ENCODE assay signal across 18 cellular contexts in genomic region chr12:61629702-61630101, GRCh38.
DNase-seq lines count a peak whose midpoint lies in the region; ATAC-seq and TF ChIP-seq lines count a peak whose summit lies in the region.
"Had no signal": no experiment of that assay in that cellular context is flagged by ENCODE, and none has a peak within 500 bp of the region (broad histone marks: within the 10 kb centered on the region; RNA-seq: fewer than 3 reads in every experiment).

No MANE protein-coding gene starts in this region.

- H3K18ac ChIP-seq in H9 (ENCODE audit: insufficient read length, low read depth, low read length), result no peak overlapping the region

- H3K36me3 Mint-ChIP-seq in GM23338 (ENCODE audit: low read depth) (peaks cover 18% of the 10 kb centered on the region; the same call in 2 of the 3 replicates), H9 (ENCODE audit: insufficient read depth in 1 of 3, low read depth in 3 of 3) (peaks cover 8 to 30% (median 19%) of the 10 kb centered on the region in 3 experiments), WTC11 (peaks cover 29% of the 10 kb centered on the region)

- H3K79me2 ChIP-seq in GM23338 (replicated peaks; ENCODE audit: insufficient read depth) (no peaks in the 10 kb centered on the region), H9 (ENCODE audit: insufficient read depth, low read length) (no peaks in the 10 kb centered on the region)

- POLR2A ChIA-PET in WTC11 (lab: Charles Lee), result no interaction called here

- H3K27ac Mint-ChIP-seq in GM23338 (no peak overlapping the region), H9 (no peak overlapping the region), WTC11 (peak overlapping the region; percentile 58)
- H3K27ac Mint-ChIP-seq: B cell; CD4-positive, alpha-beta T cell; HFFc6 had no signal

- no peaks in the 10 kb centered on the region for H3F3A ChIP-seq in GM23338 (replicated peaks; ENCODE audit: low read depth)

- H3K4me3 Mint-ChIP-seq in GM23338, result no peak overlapping the region
- no peak overlapping the region for H3K4me3 Mint-ChIP-seq in H9
- no peak overlapping the region for H3K4me3 Mint-ChIP-seq in WTC11
- H3K4me3 Mint-ChIP-seq: B cell; CD4-positive, alpha-beta T cell; HFFc6 had no signal

- no peak overlapping the region for H4K5ac ChIP-seq in H9 (ENCODE audit: insufficient read length, low read depth, low read length)

- H4K20me1 ChIP-seq in GM23338 (replicated peaks; ENCODE audit: insufficient read depth) (no peaks in the 10 kb centered on the region), H9 (ENCODE audit: control insufficient read depth, insufficient read depth, insufficient read length) (no peaks in the 10 kb centered on the region)

- no peak overlapping the region for H3T11ph ChIP-seq in H9 (ENCODE audit: low read length)

- H3K4ac ChIP-seq in H9 (ENCODE audit: low read depth, low read length), result no peak overlapping the region

- H3K9me3 Mint-ChIP-seq in GM23338 (peaks cover 20% of the 10 kb centered on the region), H9 (peaks cover 20 to 28% of the 10 kb centered on the region in 2 experiments), WTC11 (peaks cover 32% of the 10 kb centered on the region)

- H3K9ac ChIP-seq in H9 (ENCODE audit: extremely low read depth, insufficient read length, low read length), result no peak overlapping the region
- H3K9ac ChIP-seq: GM23248 had no signal

- no peak overlapping the region for H3K56ac ChIP-seq in H9 (ENCODE audit: insufficient read length, low read depth, low read length)

- no peaks in the 10 kb centered on the region for H3K9me3 ChIP-seq in H9 (ENCODE audit: control insufficient read depth, low read depth, low read length)

- no peak overlapping the region for H2BK15ac ChIP-seq in H9 (ENCODE audit: low read depth, low read length)

- H2AK5ac ChIP-seq in H9 (ENCODE audit: insufficient read length, low read length), result no peak overlapping the region

- H3K23ac ChIP-seq in H9 (ENCODE audit: insufficient read length, low read depth, low read length), result no peak overlapping the region

- WGBS in H9 (ENCODE audit: extremely low coverage, insufficient read length, low lambda C conversion rate), result no CpG with 5 or more reads among the region's 2 CpGs

- H2BK120ac ChIP-seq in H9 (ENCODE audit: low read depth, low read length, poor library complexity, severe bottlenecking), result peak overlapping the region; percentile 6

- H3K79me1 ChIP-seq in H9 (ENCODE audit: insufficient read depth, low read depth, low read length, poor library complexity, severe bottlenecking), result no peaks in the 10 kb centered on the region

- no peak overlapping the region for H3K14ac ChIP-seq in H9 (ENCODE audit: insufficient read depth, low read length)

- H3K9me2 ChIP-seq in GM23338 (ENCODE audit: insufficient read depth), result no peaks in the 10 kb centered on the region

- no peak overlapping the region for H4K8ac ChIP-seq in H9 (replicated peaks; ENCODE audit: insufficient read length, low read depth, low read length)

- no peak overlapping the region for H2BK5ac ChIP-seq in H9 (ENCODE audit: insufficient read length, low read length)

- no peaks in the 10 kb centered on the region for H3K4me1 ChIP-seq in GM23338 (ENCODE audit: insufficient read depth)
- no peaks in the 10 kb centered on the region for H3K4me1 ChIP-seq in H9 (ENCODE audit: insufficient read depth, low read length)

- no peak for TF ChIP-seq CTCF in GM23338 (conservative IDR thresholded peaks at IDR 0.05; ENCODE audit: low read depth in 2 of 2)
- TF ChIP-seq CTCF in H9 (conservative IDR thresholded peaks at IDR 0.05), result no peak
- no peak for TF ChIP-seq CTCF in WTC11 (IDR thresholded peaks at IDR 0.05)

- H2BK12ac ChIP-seq in H9 (ENCODE audit: insufficient read length, low read depth, low read length), result no peak overlapping the region

- H3K36me3 ChIP-seq in GM23338 (ENCODE audit: insufficient read depth), result no peaks in the 10 kb centered on the region

- no peak overlapping the region for H3K27ac ChIP-seq in GM23338 (ENCODE audit: low read depth)
- H3K27ac ChIP-seq in H9 (ENCODE audit: insufficient read length, low read depth, low read length), result no peak overlapping the region
- H3K27ac ChIP-seq: GM23248 had no signal

- H2AFZ ChIP-seq in GM23338, result no peak overlapping the region
- no peak overlapping the region for H2AFZ ChIP-seq in H9 (ENCODE audit: low read length)
- H2AFZ ChIP-seq: GM23248 had no signal

- no peaks in the 10 kb centered on the region for H3K27me3 ChIP-seq in GM23338 (ENCODE audit: insufficient read depth)
- H3K27me3 ChIP-seq in H9 (ENCODE audit: insufficient read depth, low read length), result no peaks in the 10 kb centered on the region

- H2BK20ac ChIP-seq in H9 (ENCODE audit: low read depth, low read length, poor library complexity, severe bottlenecking), result no peak overlapping the region

- CTCF ChIA-PET in WTC11 (lab: Charles Lee), result no interaction called here

- H3K4me3 ChIP-seq in GM23338, result no peak overlapping the region
- H3K4me3 ChIP-seq: GM12878, GM23248 had no signal

- ATAC-seq in GM23338 (peak; percentile 82), WTC11 (peak; percentile 93)
- ATAC-seq: GM12878 had no signal

- no peak overlapping the region for H4K91ac ChIP-seq in H9 (ENCODE audit: insufficient read length, low read depth, low read length)

- DNase-seq in GM23338 (ENCODE audit: low spot score) (peak; percentile 58), H9 (no peak), WTC11 (ENCODE audit: low spot score) (no peak), iPS-NIHi11 (ENCODE audit: low spot score) (peak; percentile 25), NCI-H146 (lab: John Stamatoyannopoulos, UW) (no peak), NCI-H1105 (lab: John Stamatoyannopoulos, UW) (no peak), NCI-H2029 (lab: John Stamatoyannopoulos, UW) (no peak)
- DNase-seq: C1 segment of cervical spinal cord; Calu3; CD4-positive, alpha-beta T cell; DMS 273 treated with DMSO at 0.1 percent for 48 hours; DMS79; GM23248; HCEC 1CT; HFFc6; IMR-90 had no signal

- no peak overlapping the region for H3K4me2 ChIP-seq in GM23338
- no peak overlapping the region for H3K4me2 ChIP-seq in H9 (ENCODE audit: insufficient read depth, insufficient read length, low read length)

- H3K4me1 Mint-ChIP-seq in GM23338 (peaks cover 6% of the 10 kb centered on the region; the same call in 2 of the 3 replicates), H9 (peaks cover 5 to 9% of the 10 kb centered on the region in 2 experiments), WTC11 (peaks cover 12% of the 10 kb centered on the region)
- H3K4me1 Mint-ChIP-seq: B cell had no signal

- H3K27me3 Mint-ChIP-seq in GM23338 (ENCODE audit: insufficient read depth, low read depth, poor library complexity) (peaks cover 3% of the 10 kb centered on the region), H9 (ENCODE audit: low read depth) (no peaks in the 10 kb centered on the region), WTC11 (ENCODE audit: low read depth) (no peaks in the 10 kb centered on the region)
- H3K27me3 Mint-ChIP-seq: B cell; CD4-positive, alpha-beta T cell had no signal

- no peaks in the 10 kb centered on the region for H3K23me2 ChIP-seq in H9 (ENCODE audit: insufficient read length, low read depth, low read length, poor library complexity, severe bottlenecking)

TF ChIP-seq in GM23338, 12 proteins besides CTCF, POLR2A, EP300 and RAD21 (continues in another document):
- no peak for TF ChIP-seq REST (IDR thresholded peaks at IDR 0.05; ENCODE audit: unreplicated experiment)

TF ChIP-seq in WTC11, 78 proteins besides CTCF, POLR2A, EP300 and RAD21 (continues in another document):
- TF ChIP-seq FOXP4 (CRISPR knock-in tag; IDR thresholded peaks at IDR 0.05) (no peak), USF2 (CRISPR knock-in tag; IDR thresholded peaks at IDR 0.05) (peak; percentile 45), TP53 (CRISPR knock-in tag; IDR thresholded peaks at IDR 0.05) (no peak), ZBTB43 (CRISPR knock-in tag; IDR thresholded peaks at IDR 0.05) (no peak), ZBTB21 (CRISPR knock-in tag; IDR thresholded peaks at IDR 0.05; ENCODE audit: borderline replicate concordance) (no peak)

Comparison
In these comparisons a context has a peak if more than half of its experiments do, and no peak if none do; other contexts are left out.
1. DNase-seq: peak in GM23338 (single experiment) and iPS-NIHi11 (single experiment); none in H9 (single experiment), WTC11 (single experiment), NCI-H146 (single experiment), NCI-H1105 (single experiment) and NCI-H2029 (single experiment).